Comparison of ENCODE assay signal across 19 cellular contexts in the genomic region with DNA sequence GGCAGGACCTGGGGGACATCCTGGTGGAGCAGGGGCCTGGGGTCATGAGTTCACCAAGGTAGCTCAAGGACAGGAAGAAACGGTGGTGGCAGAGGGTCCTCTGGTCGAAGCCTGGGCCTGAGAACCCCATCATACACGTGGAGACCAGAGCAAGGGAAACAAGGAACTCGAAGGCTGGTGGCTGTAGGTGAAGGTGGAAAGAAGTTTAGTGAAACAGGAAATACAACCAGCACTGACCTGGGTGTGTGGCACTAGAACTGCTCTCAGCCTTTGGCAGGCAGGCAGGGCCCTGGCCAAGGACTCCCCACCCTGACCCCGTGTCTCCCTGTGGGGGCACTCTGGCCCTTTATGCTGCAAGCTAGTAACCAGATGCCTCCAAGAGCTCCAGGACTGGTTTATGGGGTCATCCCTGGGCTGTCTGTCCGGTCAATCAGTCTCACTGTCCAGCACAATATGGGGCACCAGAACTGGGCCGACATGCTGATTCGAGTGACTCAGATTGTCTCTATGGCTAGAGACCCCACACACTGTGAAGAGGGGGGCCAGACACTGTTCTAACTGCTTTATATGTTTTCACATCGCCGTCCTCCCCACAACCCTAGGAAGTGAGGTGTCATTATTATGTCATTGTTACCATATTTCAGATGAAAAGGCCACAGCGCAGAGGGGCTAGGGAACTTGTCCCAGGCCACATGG. TPM values are rescaled to one million over a fixed set of nuclear protein-coding genes. Genes with fewer than 3 reads are reported as not detected.
DNase-seq lines count a peak whose midpoint lies in the region; ATAC-seq, FAIRE-seq and TF ChIP-seq lines count a peak whose summit lies in the region.
"Had no signal": no experiment of that assay in that cellular context is flagged by ENCODE, and none has a peak within 500 bp of the region (broad histone marks: within the 10 kb centered on the region; RNA-seq: fewer than 3 reads in every experiment).

No MANE protein-coding gene starts in this region.

- no peak for ATAC-seq in HG03571 (IDR thresholded peaks at IDR 0.05; ENCODE audit: unreplicated experiment)
- ATAC-seq in foreskin keratinocyte, result no peak

- H3K23me2 ChIP-seq in H1 (ENCODE audit: low read depth, low read length), result peaks cover 12% of the 10 kb centered on the region; the same call in 1 of the 2 replicates

- H3K79me2 ChIP-seq in H1 (ENCODE audit: control insufficient read depth in 1 of 2, insufficient read depth in 2 of 2, low read length in 2 of 2) (no peaks in the 10 kb centered on the region), neural progenitor cell (ENCODE audit: low read depth) (no peaks in the 10 kb centered on the region)

- no peak overlapping the region for H2BK120ac ChIP-seq in H1 (replicated peaks; ENCODE audit: low read depth, low read length)

- H4K8ac ChIP-seq in H1 (ENCODE audit: extremely low read depth, insufficient read depth, low read length), result no peak overlapping the region; the same call in 1 of the 2 replicates

- H3K4me2 ChIP-seq in H1 (ENCODE audit: insufficient read depth in 1 of 2, low read depth in 2 of 2, low read length in 2 of 2) (no peak overlapping the region), neural progenitor cell (no peak overlapping the region)

- peak overlapping the region; percentile 93; the same call in 1 of the 2 replicates for H2BK12ac ChIP-seq in H1 (ENCODE audit: low read depth, low read length)

- H3F3A ChIP-seq in neural progenitor cell (ENCODE audit: low read depth), result peaks cover 49% of the 10 kb centered on the region

- peak overlapping the region; percentile 68 for H3K27ac Mint-ChIP-seq in activated CD4-positive, alpha-beta T cell treated with anti-CD3 and anti-CD28 coated beads, Interleukin-2, amount 10 ng/mL, durations not matched to agents 7 days and 5 days
- peak overlapping the region; percentile 63 for H3K27ac Mint-ChIP-seq in neural progenitor cell

- H3K27me3 Mint-ChIP-seq in activated CD4-positive, alpha-beta T cell treated with anti-CD3 and anti-CD28 coated beads, Interleukin-2, amount 10 ng/mL, durations not matched to agents 7 days and 5 days, result peaks cover 37% of the 10 kb centered on the region
- peaks cover 36% of the 10 kb centered on the region for H3K27me3 Mint-ChIP-seq in neural progenitor cell (ENCODE audit: insufficient read depth, low read depth)

- H3K4ac ChIP-seq in H1 (replicated peaks; ENCODE audit: insufficient read length, low read depth, low read length), result peak overlapping the region; percentile 50

- no peak for TF ChIP-seq RAD21 in H1 (IDR thresholded peaks at IDR 0.05 in 1 of 2, conservative IDR thresholded peaks at IDR 0.05 in 1 of 2; ENCODE audit: low read depth in 2 of 2, low read length in 2 of 2)

- H3K9ac ChIP-seq in NT2/D1 (ENCODE audit: insufficient read length, low read depth) (peak overlapping the region; percentile 72), H1 (replicated peaks in 1 of 4; ENCODE audit: extremely low read depth in 1 of 4, low read depth in 3 of 4, low read length in 3 of 4) (no peak overlapping the region), neural progenitor cell (no peak overlapping the region)

- TF ChIP-seq CTCF in H1 (IDR thresholded peaks at IDR 0.05; ENCODE audit: control extremely low read depth in 1 of 3, insufficient read depth in 1 of 3, low read depth in 1 of 3, low read length in 3 of 3) (no peak), neural progenitor cell (IDR thresholded peaks at IDR 0.05) (no peak), foreskin keratinocyte (conservative IDR thresholded peaks at IDR 0.05) (no peak)

- H2AFZ ChIP-seq in H1 (ENCODE audit: low read length) (no peak overlapping the region), neural progenitor cell (replicated peaks) (no peak overlapping the region)

- H2BK20ac ChIP-seq in H1 (ENCODE audit: low read length), result 0 out of 2 replicates have a peak overlapping the region, but pooled peaks have one; percentile 23

- CTCF ChIA-PET in activated CD4-positive, alpha-beta T cell treated with anti-CD3 and anti-CD28 coated beads, Interleukin-2, amount 10 ng/mL, durations not matched to agents 7 days and 5 days (lab: Charles Lee), result interaction anchor here (0.8 to 1.4 kb wide), 2 partner anchors 12 to 21 kb away, joined by 3 to 4 read pairs; no protein-coding TSS in a partner anchor
- CTCF ChIA-PET in H1 (lab: Charles Lee; ENCODE audit: partially characterized antibody), result interaction anchor here (0.8 to 1.6 kb wide), 7 partner anchors 9 to 49 kb away, joined by 3 to 5 read pairs (median 3); a partner anchor contains a TSS

- no peak overlapping the region for H3K14ac ChIP-seq in H1 (ENCODE audit: insufficient read length)

- no peaks in the 10 kb centered on the region for H3K9me3 Mint-ChIP-seq in activated CD4-positive, alpha-beta T cell treated with anti-CD3 and anti-CD28 coated beads, Interleukin-2, amount 10 ng/mL, durations not matched to agents 7 days and 5 days
- peaks cover 4% of the 10 kb centered on the region for H3K9me3 Mint-ChIP-seq in neural progenitor cell

- no peak for DNase-seq in activated CD4-positive, alpha-beta T cell treated with anti-CD3 and anti-CD28 coated beads, Interleukin-2, amount 10 ng/mL, durations not matched to agents 7 days and 5 days
- DNase-seq in activated CD4-positive, alpha-beta T cell treated with anti-CD3 and anti-CD28 coated beads for 4 hours, result no peak
- DNase-seq in NT2/D1 (ENCODE audit: low read depth, low spot score) (no peak), H1 (ENCODE audit: low read depth in 1 of 2, low spot score in 2 of 2) (no peak), neural progenitor cell (ENCODE audit: low spot score) (no peak), activated gamma-delta T cell (lab: John Stamatoyannopoulos, UW) (no peak), foreskin keratinocyte (no peak)
- DNase-seq: DMS 273 treated with DMSO at 0.1 percent for 48 hours, NCI-H1436 treated with DMSO at 0.1 percent for 48 hours, NCI-H2081, NCI-H82, SIG-M5 had no signal

- H4K20me1 ChIP-seq in H1 (replicated peaks in 1 of 2; ENCODE audit: control insufficient read depth in 1 of 2, insufficient read depth in 2 of 2, low read length in 2 of 2) (peaks cover 0 to 10% of the 10 kb centered on the region in 2 experiments), neural progenitor cell (ENCODE audit: low read depth) (peaks cover 43% of the 10 kb centered on the region)

- POLR2A ChIA-PET in activated CD4-positive, alpha-beta T cell treated with anti-CD3 and anti-CD28 coated beads, Interleukin-2, amount 10 ng/mL, durations not matched to agents 7 days and 5 days (lab: Charles Lee), result no interaction called here
- POLR2A ChIA-PET in H1 (lab: Charles Lee; ENCODE audit: partially characterized antibody), result interaction anchor here (1.0 to 7.9 kb wide), 10 partner anchors 10 to 56 kb away, joined by 4 to 58 read pairs (median 14); a partner anchor contains a TSS

- H3K27ac ChIP-seq in H1 (ENCODE audit: low read depth, low read length), result no peak overlapping the region
- no peak overlapping the region for H3K27ac ChIP-seq in neural progenitor cell
- H3K27ac ChIP-seq in foreskin keratinocyte, result no peak overlapping the region
- H3K27ac ChIP-seq: BLaER1 treated with 17β-estradiol and CSF1 and Interleukin-3, amounts not matched to agents 10 nM and 100 nM had no signal

- WGBS in H1 (ENCODE audit: extremely low coverage in 1 of 2, insufficient coverage in 1 of 2, insufficient read length in 1 of 2, insufficient replicate concordance in 2 of 2, low coverage in 1 of 2, low lambda C conversion rate in 2 of 2, missing lambda C conversion rate in 1 of 2), 2 experiments, result 86% methylated on average over 11 of the region's 11 CpGs; no CpG with 5 or more reads in 1 of the 2 experiments

- peaks cover 38% of the 10 kb centered on the region for H3K27me3 ChIP-seq in NT2/D1 (ENCODE audit: insufficient read depth, insufficient read length)
- peaks cover 17 to 37% (median 32%) of the 10 kb centered on the region in 4 experiments for H3K27me3 ChIP-seq in H1 (replicated peaks in 1 of 4; ENCODE audit: control insufficient read depth in 3 of 4, extremely low read depth in 1 of 4, insufficient read depth in 3 of 4, low read length in 3 of 4)
- peaks cover 47% of the 10 kb centered on the region for H3K27me3 ChIP-seq in neural progenitor cell
- peaks cover 15% of the 10 kb centered on the region for H3K27me3 ChIP-seq in foreskin keratinocyte

- no peak for TF ChIP-seq POLR2A in H1 (IDR thresholded peaks at IDR 0.05; ENCODE audit: control extremely low read depth in 1 of 2, low read depth in 2 of 2, low read length in 2 of 2)

- peaks cover 26% of the 10 kb centered on the region for H3K4me1 ChIP-seq in NT2/D1 (ENCODE audit: insufficient read depth, insufficient read length)
- H3K4me1 ChIP-seq in H1 (replicated peaks in 1 of 4; ENCODE audit: control insufficient read depth in 3 of 4, insufficient read depth in 4 of 4, low read length in 3 of 4), result peaks cover 11 to 45% (median 28%) of the 10 kb centered on the region in 4 experiments
- peaks cover 33% of the 10 kb centered on the region for H3K4me1 ChIP-seq in neural progenitor cell
- H3K4me1 ChIP-seq in foreskin keratinocyte, result no peaks in the 10 kb centered on the region

- H3K18ac ChIP-seq in H1 (ENCODE audit: extremely low read depth, low read length), result peak overlapping the region; percentile 71; the same call in 1 of the 2 replicates

- peaks cover 18% of the 10 kb centered on the region for H3K4me1 Mint-ChIP-seq in activated CD4-positive, alpha-beta T cell treated with anti-CD3 and anti-CD28 coated beads, Interleukin-2, amount 10 ng/mL, durations not matched to agents 7 days and 5 days
- H3K4me1 Mint-ChIP-seq in neural progenitor cell, result peaks cover 27% of the 10 kb centered on the region

- H3K36me3 ChIP-seq in NT2/D1 (ENCODE audit: insufficient read depth, insufficient read length, low read length) (peaks cover 10% of the 10 kb centered on the region), H1 (ENCODE audit: control insufficient read depth in 2 of 4, insufficient read depth in 4 of 4, low read length in 3 of 4) (peaks cover 0 to 31% (median 7%) of the 10 kb centered on the region in 4 experiments; a peak in 2 of 8 replicates), neural progenitor cell (no peaks in the 10 kb centered on the region)

- peak overlapping the region; percentile 89 for H2AK5ac ChIP-seq in H1 (ENCODE audit: low read depth, low read length)

- H3K56ac ChIP-seq in H1 (replicated peaks; ENCODE audit: insufficient read length, low read depth, low read length), result no peak overlapping the region

- peak overlapping the region; percentile 61 for H2BK15ac ChIP-seq in H1 (ENCODE audit: low read length)

- TF ChIP-seq EP300 in H1 (IDR thresholded peaks at IDR 0.05; ENCODE audit: borderline replicate concordance in 1 of 2, low read depth in 2 of 2, low read length in 2 of 2), result no peak

- no peak for FAIRE-seq in H1 (lab: Jason Lieb, UNC)
- FAIRE-seq: A204.1, GM12892 had no signal

- H3K9me3 ChIP-seq in NT2/D1 (ENCODE audit: insufficient read depth, low read length) (no peaks in the 10 kb centered on the region), H1 (ENCODE audit: insufficient read depth in 2 of 2, low read depth in 1 of 2, low read length in 1 of 2) (no peaks in the 10 kb centered on the region), neural progenitor cell (ENCODE audit: low read depth) (no peaks in the 10 kb centered on the region)
- H3K9me3 ChIP-seq: BLaER1 treated with 17β-estradiol and CSF1 and Interleukin-3, amounts not matched to agents 10 nM and 100 nM; HAP-1 had no signal

- no peak overlapping the region for H4K5ac ChIP-seq in H1 (ENCODE audit: insufficient read length, low read depth, low read length)

- H4K91ac ChIP-seq in H1 (replicated peaks; ENCODE audit: insufficient read length, low read length), result no peak overlapping the region

- H3K4me3 Mint-ChIP-seq in activated CD4-positive, alpha-beta T cell treated with anti-CD3 and anti-CD28 coated beads, Interleukin-2, amount 10 ng/mL, durations not matched to agents 7 days and 5 days, result no peak overlapping the region
- H3K4me3 Mint-ChIP-seq in neural progenitor cell, result peak overlapping the region; percentile 60

- no peaks in the 10 kb centered on the region for H3K36me3 Mint-ChIP-seq in activated CD4-positive, alpha-beta T cell treated with anti-CD3 and anti-CD28 coated beads, Interleukin-2, amount 10 ng/mL, durations not matched to agents 7 days and 5 days (ENCODE audit: low read depth)
- H3K36me3 Mint-ChIP-seq in neural progenitor cell, result no peaks in the 10 kb centered on the region

- H3K4me3 ChIP-seq in NT2/D1 (ENCODE audit: insufficient read length, low read depth) (no peak overlapping the region), H1 (ENCODE audit: extremely low read depth in 1 of 4, insufficient read depth in 2 of 4, low read depth in 3 of 4, low read length in 4 of 4) (no peak overlapping the region), neural progenitor cell (no peak overlapping the region)
- H3K4me3 ChIP-seq: BLaER1 treated with 17β-estradiol and CSF1 and Interleukin-3, amounts not matched to agents 10 nM and 100 nM; HAP-1 had no signal

- no peaks in the 10 kb centered on the region for H3K79me1 ChIP-seq in H1 (ENCODE audit: low read depth, low read length)

- H3K23ac ChIP-seq in H1 (ENCODE audit: insufficient read length), result no peak overlapping the region

- peak overlapping the region; percentile 10 for H2BK5ac ChIP-seq in H1 (ENCODE audit: low read depth, low read length)

RNA-seq across cellular contexts. Expression of a gene that starts 3.8 kb away (rescaled TPM):
- total RNA-seq in activated CD4-positive, alpha-beta T cell treated with anti-CD3 and anti-CD28 coated beads, Interleukin-2, amount 10 ng/mL, durations not matched to agents 7 days and 5 days, result not detected
- total RNA-seq in H1 (2021; fragmentation: NEBNext Ultra II Directional; extraction: Animal tissue kit (Norgen Biotek cat#: 25700)), result 6.4 and 6.5 TPM in 2 replicates
- polyA plus RNA-seq in H1 (2011; rRNA removed) (4.9 and 12.2 TPM in 2 replicates), foreskin keratinocyte (1.8 and 2.8 TPM in 2 replicates)
- polyA plus RNA-seq in H1 (2011; cell fraction: cytosol; rRNA removed), result 8.4 TPM
- 45.5 TPM for polyA plus RNA-seq in H1 (2011; cell fraction: nucleus; rRNA removed)
- 3.7 to 7.0 TPM (median 4.7 TPM) in 4 replicates for polyA plus RNA-seq in H1 (2012, experiment 1 of 2)
- 2.4 TPM for polyA plus RNA-seq in H1 (2012, experiment 2 of 2)
- 4.6 TPM for polyA plus RNA-seq in H1 (2013, experiment 1 of 2)
- 3.5 TPM for polyA plus RNA-seq in H1 (2013, experiment 2 of 2)
- polyA minus RNA-seq in H1 (2011; rRNA and poly(A)+ RNA removed), result 2.6 and 7.3 TPM in 2 replicates
- 3.2 TPM for polyA minus RNA-seq in H1 (2011; cell fraction: cytosol; rRNA and poly(A)+ RNA removed)
- polyA minus RNA-seq in H1 (2011; cell fraction: nucleus; rRNA and poly(A)+ RNA removed), result 3.5 TPM
- total RNA-seq in neural progenitor cell (ENCODE audit: low replicate concordance) (0.77 TPM in 1 of 2 replicates, not detected in the other), foreskin keratinocyte (0.92 and 2.4 TPM in 2 replicates)
- total RNA-seq: HT1080, NCI-H460 had no signal

RNA-seq across cellular contexts. Expression of a gene that starts 11.1 kb away (rescaled TPM):
- total RNA-seq in activated CD4-positive, alpha-beta T cell treated with anti-CD3 and anti-CD28 coated beads, Interleukin-2, amount 10 ng/mL, durations not matched to agents 7 days and 5 days, result 10 to 100 TPM; 21.7 to 28.3 TPM
- total RNA-seq in H1 (2021; fragmentation: NEBNext Ultra II Directional; extraction: Animal tissue kit (Norgen Biotek cat#: 25700)), result 31.5 and 33.4 TPM in 2 replicates
- polyA plus RNA-seq in H1 (2011; rRNA removed) (24.9 and 59.4 TPM in 2 replicates), foreskin keratinocyte (6.0 and 6.5 TPM in 2 replicates)
- polyA plus RNA-seq in H1 (2011; cell fraction: cytosol; rRNA removed), result 51.5 TPM
- polyA plus RNA-seq in H1 (2011; cell fraction: nucleus; rRNA removed), result 148 TPM
- 23.9 to 39.0 TPM (median 36.7 TPM) in 4 replicates for polyA plus RNA-seq in H1 (2012, experiment 1 of 2)
- 19.9 TPM for polyA plus RNA-seq in H1 (2012, experiment 2 of 2)
- polyA plus RNA-seq in H1 (2013, experiment 1 of 2), result 19.6 TPM
- 16.4 TPM for polyA plus RNA-seq in H1 (2013, experiment 2 of 2)
- 11.4 and 23.8 TPM in 2 replicates for polyA minus RNA-seq in H1 (2011; rRNA and poly(A)+ RNA removed)
- 15.4 TPM for polyA minus RNA-seq in H1 (2011; cell fraction: cytosol; rRNA and poly(A)+ RNA removed)
- polyA minus RNA-seq in H1 (2011; cell fraction: nucleus; rRNA and poly(A)+ RNA removed), result 45.0 TPM
- total RNA-seq in neural progenitor cell (ENCODE audit: low replicate concordance) (21.1 and 73.7 TPM in 2 replicates), foreskin keratinocyte (6.9 and 8.6 TPM in 2 replicates)

RNA-seq across cellular contexts. Expression of a gene that starts 12.3 kb away (rescaled TPM):
- total RNA-seq in activated CD4-positive, alpha-beta T cell treated with anti-CD3 and anti-CD28 coated beads, Interleukin-2, amount 10 ng/mL, durations not matched to agents 7 days and 5 days, result not detected
- not detected in 2 replicates for total RNA-seq in H1 (2021; fragmentation: NEBNext Ultra II Directional; extraction: Animal tissue kit (Norgen Biotek cat#: 25700))
- polyA plus RNA-seq in H1 (2011; rRNA removed) (0.03 and 0.05 TPM in 2 replicates), foreskin keratinocyte (not detected in 2 replicates)
- 0.03 TPM for polyA plus RNA-seq in H1 (2011; cell fraction: cytosol; rRNA removed)
- 0.63 TPM for polyA plus RNA-seq in H1 (2011; cell fraction: nucleus; rRNA removed)
- 0.08 TPM in 1 of 4 replicates, not detected in the others for polyA plus RNA-seq in H1 (2012, experiment 1 of 2)
- not detected for polyA plus RNA-seq in H1 (2012, experiment 2 of 2)
- polyA plus RNA-seq in H1 (2013, experiment 1 of 2), result 0.02 TPM
- polyA plus RNA-seq in H1 (2013, experiment 2 of 2), result 0.02 TPM
- polyA minus RNA-seq in H1 (2011; rRNA and poly(A)+ RNA removed), result not detected in 2 replicates
- polyA minus RNA-seq in H1 (2011; cell fraction: cytosol; rRNA and poly(A)+ RNA removed), result not detected
- 0.20 TPM for polyA minus RNA-seq in H1 (2011; cell fraction: nucleus; rRNA and poly(A)+ RNA removed)
- total RNA-seq in neural progenitor cell (ENCODE audit: low replicate concordance) (0.09 TPM in 1 of 2 replicates, not detected in the other), foreskin keratinocyte (0.03 TPM in 1 of 2 replicates, not detected in the other)
- total RNA-seq: HT1080, NCI-H460 had no signal

RNA-seq across cellular contexts. Expression of a gene that starts 19.5 kb away (rescaled TPM):
- total RNA-seq in activated CD4-positive, alpha-beta T cell treated with anti-CD3 and anti-CD28 coated beads, Interleukin-2, amount 10 ng/mL, durations not matched to agents 7 days and 5 days, result under 1 TPM; 0.27 TPM
- total RNA-seq in H1 (2021; fragmentation: NEBNext Ultra II Directional; extraction: Animal tissue kit (Norgen Biotek cat#: 25700)), result 1.6 and 2.8 TPM in 2 replicates
- 1.7 and 2.7 TPM in 2 replicates for polyA plus RNA-seq in H1 (2011; rRNA removed)
- polyA plus RNA-seq in H1 (2011; cell fraction: cytosol; rRNA removed), result 2.3 TPM
- polyA plus RNA-seq in H1 (2011; cell fraction: nucleus; rRNA removed), result 6.8 TPM
- 1.0 to 2.3 TPM (median 1.2 TPM) in 4 replicates for polyA plus RNA-seq in H1 (2012, experiment 1 of 2)
- polyA plus RNA-seq in H1 (2012, experiment 2 of 2), result 1.2 TPM
- 1.2 TPM for polyA plus RNA-seq in H1 (2013, experiment 1 of 2)
- 1.0 TPM for polyA plus RNA-seq in H1 (2013, experiment 2 of 2)
- 0.27 and 0.41 TPM in 2 replicates for polyA minus RNA-seq in H1 (2011; rRNA and poly(A)+ RNA removed)
- polyA minus RNA-seq in H1 (2011; cell fraction: cytosol; rRNA and poly(A)+ RNA removed), result 1.5 TPM
- 2.2 TPM for polyA minus RNA-seq in H1 (2011; cell fraction: nucleus; rRNA and poly(A)+ RNA removed)
- 0.06 and 0.62 TPM in 2 replicates for total RNA-seq in neural progenitor cell (ENCODE audit: low replicate concordance)
- 3.7 and 5.8 TPM in 2 replicates for total RNA-seq in foreskin keratinocyte
- polyA plus RNA-seq in foreskin keratinocyte, result 4.1 and 5.4 TPM in 2 replicates

RNA-seq across cellular contexts. Expression of a gene that starts 25.6 kb away (rescaled TPM):
- total RNA-seq in activated CD4-positive, alpha-beta T cell treated with anti-CD3 and anti-CD28 coated beads, Interleukin-2, amount 10 ng/mL, durations not matched to agents 7 days and 5 days, result under 1 TPM in 1 of 2 experiments, not detected in 1; 0.79 TPM
- 0.88 and 0.91 TPM in 2 replicates for total RNA-seq in H1 (2021; fragmentation: NEBNext Ultra II Directional; extraction: Animal tissue kit (Norgen Biotek cat#: 25700))
- polyA plus RNA-seq in H1 (2011; rRNA removed) (0.41 and 0.46 TPM in 2 replicates), foreskin keratinocyte (not detected in 2 replicates)
- 0.39 TPM for polyA plus RNA-seq in H1 (2011; cell fraction: cytosol; rRNA removed)
- 0.27 TPM for polyA plus RNA-seq in H1 (2011; cell fraction: nucleus; rRNA removed)
- 0.20 to 0.63 TPM (median 0.27 TPM) in 3 of 4 replicates, not detected in the other for polyA plus RNA-seq in H1 (2012, experiment 1 of 2)
- 0.31 TPM for polyA plus RNA-seq in H1 (2012, experiment 2 of 2)
- polyA plus RNA-seq in H1 (2013, experiment 1 of 2), result 0.34 TPM
- 0.22 TPM for polyA plus RNA-seq in H1 (2013, experiment 2 of 2)
- polyA minus RNA-seq in H1 (2011; rRNA and poly(A)+ RNA removed), result 0.35 TPM in 1 of 2 replicates, not detected in the other
- polyA minus RNA-seq in H1 (2011; cell fraction: cytosol; rRNA and poly(A)+ RNA removed), result not detected
- polyA minus RNA-seq in H1 (2011; cell fraction: nucleus; rRNA and poly(A)+ RNA removed), result not detected
- total RNA-seq in neural progenitor cell (ENCODE audit: low replicate concordance) (0.62 TPM in 1 of 2 replicates, not detected in the other), foreskin keratinocyte (not detected in 2 replicates)
- total RNA-seq: HT1080, NCI-H460 had no signal
